8 cellular contexts compared by ENCODE assay signal in the genomic region with DNA sequence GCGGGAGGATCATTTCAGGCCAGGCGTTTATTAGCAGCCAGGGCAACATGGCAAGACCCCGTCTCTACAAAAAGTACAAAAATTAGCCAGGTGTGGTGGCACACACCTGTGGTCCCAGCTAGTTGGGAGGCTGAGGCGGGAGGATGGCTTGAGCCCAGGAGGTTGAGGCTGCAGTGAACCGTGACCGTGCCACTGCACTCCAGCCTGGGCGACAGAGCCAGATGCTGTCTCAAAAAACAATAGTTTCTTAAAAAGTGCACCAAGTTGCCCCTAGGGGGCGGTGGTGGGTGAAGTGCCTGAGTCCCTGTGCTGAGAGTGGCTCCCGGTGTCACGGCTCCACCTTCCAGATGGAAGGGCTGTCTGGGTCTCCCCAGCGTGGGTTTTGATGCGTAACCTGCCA.
DNase-seq lines count a peak whose midpoint lies in the region; ATAC-seq and TF ChIP-seq lines count a peak whose summit lies in the region.
"Not testable (repeated sequence)": the region's sequence is repeated elsewhere in the genome, so short reads cannot be mapped to it uniquely, and the experiment has no call there.

No MANE protein-coding gene starts in this region.

- CTCF ChIA-PET in CD8-positive, alpha-beta memory T cell (lab: Charles Lee) = interaction anchor here (0.8 to 8.1 kb wide), 10 partner anchors 21 to 221 kb away, joined by 3 to 98 read pairs (median 10); a partner anchor contains a TSS
- CTCF ChIA-PET in WTC11 (lab: Charles Lee) = interaction anchor here (0.6 to 4.4 kb wide), 8 partner anchors 14 to 432 kb away, joined by 3 to 49 read pairs (median 13); no protein-coding TSS in a partner anchor

- DNase-seq in CD8-positive, alpha-beta memory T cell = peak; percentile 40 to 72 (median 48)
- DNase-seq in HPDE6-E6E7 (ENCODE audit: extremely low spot score) (peak; percentile 19), NCI-H82 (lab: John Stamatoyannopoulos, UW) (peak; percentile 85), WTC11 (ENCODE audit: low spot score) (peak; percentile 89), germinal center (ENCODE audit: low spot score) (peak; percentile 57)
- DNase-seq in activated naive CD8-positive, alpha-beta T cell treated with anti-CD3 and anti-CD28 coated beads, Interleukin-2, amount 10 ng/mL, durations not matched to agents 7 days and 5 days = peak; percentile 66
- DNase-seq in stimulated activated CD8-positive, alpha-beta memory T cell treated with anti-CD3 and anti-CD28 coated beads, Interleukin-4, amount 100 ng/mL, for 24 hours (ENCODE audit: low read depth) = peak; percentile 47

- H3K9me3 Mint-ChIP-seq in CD8-positive, alpha-beta memory T cell; WTC11; activated naive CD8-positive, alpha-beta T cell treated with anti-CD3 and anti-CD28 coated beads, Interleukin-2, amount 10 ng/mL, durations not matched to agents 7 days and 5 days; nephron: not testable (repeated sequence)

- H3K36me3 ChIP-seq in CD8-positive, alpha-beta memory T cell (ENCODE audit: insufficient read depth, low read length) = not testable (repeated sequence)

- not testable (repeated sequence) for H3K4me3 ChIP-seq in CD8-positive, alpha-beta memory T cell (ENCODE audit: low read length)

- POLR2A ChIA-PET in CD8-positive, alpha-beta memory T cell (lab: Charles Lee); WTC11 (lab: Charles Lee); activated naive CD8-positive, alpha-beta T cell treated with anti-CD3 and anti-CD28 coated beads, Interleukin-2, amount 10 ng/mL, durations not matched to agents 7 days and 5 days (lab: Charles Lee): not testable (repeated sequence)

- peak overlapping the region in 1 of 8 donors; percentile 43 for H3K27ac Mint-ChIP-seq in CD8-positive, alpha-beta memory T cell
- H3K27ac Mint-ChIP-seq in WTC11; activated naive CD8-positive, alpha-beta T cell treated with anti-CD3 and anti-CD28 coated beads, Interleukin-2, amount 10 ng/mL, durations not matched to agents 7 days and 5 days; nephron: not testable (repeated sequence)

- H3K27me3 ChIP-seq in CD8-positive, alpha-beta memory T cell (ENCODE audit: insufficient read depth, low read length, poor library complexity, severe bottlenecking) = not testable (repeated sequence)

- not testable (repeated sequence) for H3K27me3 Mint-ChIP-seq in CD8-positive, alpha-beta memory T cell; WTC11 (ENCODE audit: low read depth); activated naive CD8-positive, alpha-beta T cell treated with anti-CD3 and anti-CD28 coated beads, Interleukin-2, amount 10 ng/mL, durations not matched to agents 7 days and 5 days; nephron (ENCODE audit: low read depth)

- TF ChIP-seq CTCF in WTC11 (IDR thresholded peaks at IDR 0.05) (peak; percentile 80), nephron (IDR thresholded peaks at IDR 0.05; ENCODE audit: unreplicated experiment in 3 of 3) (peak; percentile 46 to 58 (median 52))

- peaks cover 0 to 17% (median 3%) of the 10 kb centered on the region in 3 donors for H3K36me3 Mint-ChIP-seq in CD8-positive, alpha-beta memory T cell
- peaks cover 11% of the 10 kb centered on the region for H3K36me3 Mint-ChIP-seq in WTC11
- not testable (repeated sequence) for H3K36me3 Mint-ChIP-seq in activated naive CD8-positive, alpha-beta T cell treated with anti-CD3 and anti-CD28 coated beads, Interleukin-2, amount 10 ng/mL, durations not matched to agents 7 days and 5 days
- H3K36me3 Mint-ChIP-seq in nephron (ENCODE audit: low read depth) = peaks cover 14% of the 10 kb centered on the region

- ATAC-seq in WTC11 = peak; percentile 33
- peak; percentile 48 for ATAC-seq in activated naive CD8-positive, alpha-beta T cell treated with anti-CD3 and anti-CD28 coated beads, Interleukin-2, amount 10 ng/mL, durations not matched to agents 7 days and 5 days (ENCODE audit: low read depth)

- not testable (repeated sequence) for H3K27ac ChIP-seq in CD8-positive, alpha-beta memory T cell (ENCODE audit: low read depth, low read length)

- H3K4me3 Mint-ChIP-seq in CD8-positive, alpha-beta memory T cell; WTC11; activated naive CD8-positive, alpha-beta T cell treated with anti-CD3 and anti-CD28 coated beads, Interleukin-2, amount 10 ng/mL, durations not matched to agents 7 days and 5 days; nephron: not testable (repeated sequence)

- not testable (repeated sequence) for H3K9me3 ChIP-seq in CD8-positive, alpha-beta memory T cell (ENCODE audit: low read length)

- H3K4me1 ChIP-seq in CD8-positive, alpha-beta memory T cell (ENCODE audit: insufficient read depth, low read length) = not testable (repeated sequence)

- peaks cover 9 to 24% (median 13%) of the 10 kb centered on the region in 3 donors for H3K4me1 Mint-ChIP-seq in CD8-positive, alpha-beta memory T cell
- not testable (repeated sequence) for H3K4me1 Mint-ChIP-seq in WTC11; activated naive CD8-positive, alpha-beta T cell treated with anti-CD3 and anti-CD28 coated beads, Interleukin-2, amount 10 ng/mL, durations not matched to agents 7 days and 5 days
- peaks cover 40% of the 10 kb centered on the region for H3K4me1 Mint-ChIP-seq in nephron

TF ChIP-seq in WTC11, 78 proteins besides CTCF, POLR2A, EP300 and RAD21:
- TF ChIP-seq GTF2I (CRISPR knock-in tag; conservative IDR thresholded peaks at IDR 0.05) = peak; percentile 69; the same call in 1 of the 2 replicates
- peak; percentile 99 for TF ChIP-seq ZNF121 (CRISPR knock-in tag; IDR thresholded peaks at IDR 0.05)

Comparison
In these comparisons a context has a peak if more than half of its experiments do, and no peak if none do; other contexts are left out.
1. DNase-seq: peak in every context shown above with its lines; median percentile 89 in WTC11; 85 in NCI-H82; 66 in activated naive CD8-positive, alpha-beta T cell treated with anti-CD3 and anti-CD28 coated beads, Interleukin-2, amount 10 ng/mL, durations not matched to agents 7 days and 5 days; 57 in germinal center; 48 in CD8-positive, alpha-beta memory T cell; 47 in stimulated activated CD8-positive, alpha-beta memory T cell treated with anti-CD3 and anti-CD28 coated beads, Interleukin-4, amount 100 ng/mL, for 24 hours; 19 in HPDE6-E6E7.